ENCODE assay signal across 18 cellular contexts in the genomic region with DNA sequence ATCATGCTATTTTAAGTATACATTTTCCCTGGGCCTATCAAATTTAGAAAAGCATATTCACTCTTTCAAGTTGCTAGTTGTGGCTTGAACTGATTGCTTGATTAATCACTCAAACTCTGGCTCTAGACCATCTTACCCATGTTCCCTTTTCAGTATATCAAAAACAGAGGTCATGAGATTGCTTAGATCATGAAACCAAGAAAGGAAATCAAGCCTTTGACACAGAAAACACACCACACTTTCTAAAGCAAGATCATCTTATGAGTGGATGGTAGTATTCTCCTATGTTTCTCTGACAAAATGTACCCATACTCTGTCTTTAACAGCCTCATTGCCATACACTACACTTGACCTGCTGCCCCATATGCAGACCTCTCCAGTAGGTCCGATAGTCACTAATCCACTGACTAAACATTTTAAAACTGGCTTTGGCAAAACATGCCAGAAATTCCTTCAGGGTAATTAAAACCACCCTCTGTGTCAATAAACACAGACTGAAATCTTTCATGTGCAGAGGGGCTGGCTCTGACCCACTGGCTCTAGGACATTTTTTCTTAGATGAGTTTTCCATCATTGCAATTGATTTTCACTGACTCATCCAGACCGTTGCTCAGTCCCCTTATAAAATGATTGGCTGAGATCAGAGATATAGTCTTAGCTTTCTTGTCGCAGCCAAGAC. TPM values are rescaled to one million over a fixed set of nuclear protein-coding genes. Genes with fewer than 3 reads are reported as not detected.
A peak's percentile ranks its signal among the peaks of the same experiment; 100 is the strongest.
DNase-seq lines count a peak whose midpoint lies in the region; ATAC-seq, FAIRE-seq and TF ChIP-seq lines count a peak whose summit lies in the region.
"Had no signal": no experiment of that assay in that cellular context is flagged by ENCODE, and none has a peak within 500 bp of the region (broad histone marks: within the 10 kb centered on the region; RNA-seq: fewer than 3 reads in every experiment).

No MANE protein-coding gene starts in this region.

- H3K4me1 ChIP-seq in SK-N-SH (ENCODE audit: control insufficient read depth in 1 of 2, insufficient read depth in 2 of 2, low read depth in 1 of 2, low read length in 1 of 2) (no peaks in the 10 kb centered on the region; a peak in 1 of 4 replicates), hepatocyte (ENCODE audit: insufficient read depth) (no peaks in the 10 kb centered on the region), lower lobe of right lung (no peaks in the 10 kb centered on the region)
- H3K4me1 ChIP-seq: right atrium auricular region had no signal

- POLR2A ChIA-PET in SK-N-SH (lab: Yijun Ruan, JAX) = no interaction called here

- in situ Hi-C loops in brain microvascular endothelial cell (cut with HindIII; ENCODE audit: low pct_ligation_motif_present, low sequenced_read_pairs) = no loop called here

- no peak for DNase-seq in stimulated activated naive CD8-positive, alpha-beta T cell treated with anti-CD3 and anti-CD28 coated beads, Interleukin-15, amount 100 ng/mL, for 72 hours
- no peak for DNase-seq in stimulated activated naive CD8-positive, alpha-beta T cell treated with anti-CD3 and anti-CD28 coated beads, Interleukin-15, Interleukin-2, amounts not matched to agents 100 U/mL and 50 U/mL, for 24 hours
- DNase-seq in SK-N-SH (no peak), hepatocyte (ENCODE audit: low spot score) (no peak), urothelium cell line (ENCODE audit: low spot score) (peak; percentile 25), lower lobe of right lung (no peak), NCI-H526 treated with DMSO at 0.1 percent for 48 hours (lab: John Stamatoyannopoulos, UW) (no peak), brain microvascular endothelial cell (no peak)
- DNase-seq: ACHN; activated CD4-positive, alpha-beta T cell treated with anti-CD3 and anti-CD28 coated beads, Interleukin-2, amount 10 ng/mL, durations not matched to agents 24 days and 14 days; activated T-cell treated with anti-CD3 and anti-CD28 coated beads, Interleukin-2, amount 50 U/mL, for 48 hours; naive thymus-derived CD8-positive, alpha-beta T cell; SHP77 treated with DMSO at 0.1 percent for 48 hours; T-helper 9 cell; tibial artery had no signal

- peak overlapping the region; percentile 19; the same call in 1 of the 2 replicates for H3K4me2 ChIP-seq in SK-N-SH
- H3K4me2 ChIP-seq in hepatocyte = peak overlapping the region; percentile 27

- no peak for FAIRE-seq in urothelium cell line (lab: Jason Lieb, UNC)
- FAIRE-seq: colon, D721Med had no signal

- no peak for TF ChIP-seq CTCF in SK-N-SH (IDR thresholded peaks at IDR 0.05)
- no peak for TF ChIP-seq CTCF in hepatocyte (IDR thresholded peaks at IDR 0.05; ENCODE audit: poor library complexity)
- TF ChIP-seq CTCF in lower lobe of right lung (IDR thresholded peaks at IDR 0.05) = no peak
- no peak for TF ChIP-seq CTCF in brain microvascular endothelial cell (IDR thresholded peaks at IDR 0.05; ENCODE audit: low read depth, low read length, missing control alignments)

- H3F3A ChIP-seq in SK-N-SH (replicated peaks; ENCODE audit: insufficient read depth) = no peaks in the 10 kb centered on the region

- intact Hi-C loops in lower lobe of right lung (cut with DNase I) = no loop called here

- H3K9me3 ChIP-seq in SK-N-SH = no peaks in the 10 kb centered on the region
- no peaks in the 10 kb centered on the region for H3K9me3 ChIP-seq in hepatocyte (ENCODE audit: low read depth)
- no peaks in the 10 kb centered on the region for H3K9me3 ChIP-seq in lower lobe of right lung
- H3K9me3 ChIP-seq: right atrium auricular region, tibial artery had no signal

- 26% methylated on average over 3 of the region's 3 CpGs for WGBS in SK-N-SH (ENCODE audit: low lambda C conversion rate)
- 16% methylated on average over 3 of the region's 3 CpGs for WGBS in hepatocyte (ENCODE audit: low lambda C conversion rate, missing lambda C conversion rate)

- H3K27ac Mint-ChIP-seq in stimulated activated naive CD8-positive, alpha-beta T cell treated with anti-CD3 and anti-CD28 coated beads, Interleukin-15, amount 100 ng/mL, for 72 hours = no peak overlapping the region
- H3K27ac Mint-ChIP-seq: activated CD4-positive, alpha-beta T cell treated with anti-CD3 and anti-CD28 coated beads, Interleukin-2, amount 10 ng/mL, durations not matched to agents 24 days and 14 days had no signal

- H3K79me2 ChIP-seq in SK-N-SH (ENCODE audit: insufficient read depth) = no peaks in the 10 kb centered on the region
- no peaks in the 10 kb centered on the region for H3K79me2 ChIP-seq in hepatocyte

- H3K27me3 ChIP-seq in SK-N-SH (ENCODE audit: insufficient read depth) (no peaks in the 10 kb centered on the region), hepatocyte (no peaks in the 10 kb centered on the region), lower lobe of right lung (ENCODE audit: low read depth) (no peaks in the 10 kb centered on the region), brain microvascular endothelial cell (replicated peaks) (no peaks in the 10 kb centered on the region)
- H3K27me3 ChIP-seq: right atrium auricular region, tibial artery had no signal

- CTCF ChIA-PET in SK-N-SH (lab: Yijun Ruan, JAX) = no interaction called here

- peak overlapping the region; percentile 8 to 50; a peak in 2 of 4 replicates for H3K27ac ChIP-seq in SK-N-SH (ENCODE audit: low read depth in 2 of 2, low read length in 1 of 2)
- peak overlapping the region; percentile 37 for H3K27ac ChIP-seq in hepatocyte
- H3K27ac ChIP-seq in lower lobe of right lung = no peak overlapping the region
- H3K27ac ChIP-seq in brain microvascular endothelial cell = no peak overlapping the region
- H3K27ac ChIP-seq: right atrium auricular region, tibial artery had no signal

- H3K4me3 ChIP-seq in SK-N-SH (ENCODE audit: low read depth in 2 of 2, low read length in 1 of 2) (no peak overlapping the region), hepatocyte (no peak overlapping the region), lower lobe of right lung (no peak overlapping the region), brain microvascular endothelial cell (ENCODE audit: low read depth, low read length) (no peak overlapping the region)
- H3K4me3 ChIP-seq: right atrium auricular region, tibial artery had no signal

- H3K9ac ChIP-seq in SK-N-SH = no peak overlapping the region

- no peaks in the 10 kb centered on the region for H3K9me3 Mint-ChIP-seq in stimulated activated naive CD8-positive, alpha-beta T cell treated with anti-CD3 and anti-CD28 coated beads, Interleukin-15, amount 100 ng/mL, for 72 hours
- H3K9me3 Mint-ChIP-seq: activated CD4-positive, alpha-beta T cell treated with anti-CD3 and anti-CD28 coated beads, Interleukin-2, amount 10 ng/mL, durations not matched to agents 24 days and 14 days; naive thymus-derived CD8-positive, alpha-beta T cell had no signal

- H4K20me1 ChIP-seq in SK-N-SH (ENCODE audit: insufficient read depth) = no peaks in the 10 kb centered on the region
- H4K20me1 ChIP-seq in hepatocyte (ENCODE audit: insufficient read depth, poor library complexity, severe bottlenecking) = no peaks in the 10 kb centered on the region

- peak; percentile 40 for ATAC-seq in stimulated activated naive CD8-positive, alpha-beta T cell treated with anti-CD3 and anti-CD28 coated beads, Interleukin-15, amount 100 ng/mL, for 72 hours
- ATAC-seq in stimulated activated naive CD8-positive, alpha-beta T cell treated with anti-CD3 and anti-CD28 coated beads, Interleukin-15, Interleukin-2, amounts not matched to agents 100 U/mL and 50 U/mL, for 24 hours = no peak
- ATAC-seq in lower lobe of right lung = no peak
- ATAC-seq: naive thymus-derived CD8-positive, alpha-beta T cell had no signal

- H2AFZ ChIP-seq in SK-N-SH (ENCODE audit: low read depth) (no peak overlapping the region), hepatocyte (no peak overlapping the region)

- H3K4me1 Mint-ChIP-seq in stimulated activated naive CD8-positive, alpha-beta T cell treated with anti-CD3 and anti-CD28 coated beads, Interleukin-15, amount 100 ng/mL, for 72 hours = peaks cover 13% of the 10 kb centered on the region
- H3K4me1 Mint-ChIP-seq: activated CD4-positive, alpha-beta T cell treated with anti-CD3 and anti-CD28 coated beads, Interleukin-2, amount 10 ng/mL, durations not matched to agents 24 days and 14 days had no signal

- H3K36me3 ChIP-seq in SK-N-SH (replicated peaks in 1 of 2; ENCODE audit: control insufficient read depth in 1 of 2, insufficient read depth in 2 of 2, low read length in 1 of 2) (no peaks in the 10 kb centered on the region), hepatocyte (replicated peaks; ENCODE audit: insufficient read depth, low read depth) (no peaks in the 10 kb centered on the region), lower lobe of right lung (no peaks in the 10 kb centered on the region), brain microvascular endothelial cell (replicated peaks) (no peaks in the 10 kb centered on the region)
- H3K36me3 ChIP-seq: right atrium auricular region, tibial artery had no signal

- no peaks in the 10 kb centered on the region for H3K9me2 ChIP-seq in SK-N-SH
- H3K9me2 ChIP-seq in hepatocyte (replicated peaks; ENCODE audit: insufficient read depth) = no peaks in the 10 kb centered on the region

- H3K27me3 Mint-ChIP-seq in stimulated activated naive CD8-positive, alpha-beta T cell treated with anti-CD3 and anti-CD28 coated beads, Interleukin-15, amount 100 ng/mL, for 72 hours = no peaks in the 10 kb centered on the region
- H3K27me3 Mint-ChIP-seq: naive thymus-derived CD8-positive, alpha-beta T cell had no signal

- no peak overlapping the region for H3K4me3 Mint-ChIP-seq in stimulated activated naive CD8-positive, alpha-beta T cell treated with anti-CD3 and anti-CD28 coated beads, Interleukin-15, amount 100 ng/mL, for 72 hours
- H3K4me3 Mint-ChIP-seq: activated CD4-positive, alpha-beta T cell treated with anti-CD3 and anti-CD28 coated beads, Interleukin-2, amount 10 ng/mL, durations not matched to agents 24 days and 14 days; naive thymus-derived CD8-positive, alpha-beta T cell had no signal

- TF ChIP-seq RAD21 in SK-N-SH (IDR thresholded peaks at IDR 0.05; ENCODE audit: low read length) = no peak

- no peak for TF ChIP-seq EP300 in SK-N-SH (IDR thresholded peaks at IDR 0.05; ENCODE audit: borderline replicate concordance in 1 of 2, low read depth in 1 of 2, low read length in 1 of 2)

TF ChIP-seq in SK-N-SH, 30 proteins besides CTCF, POLR2A, EP300 and RAD21:
- TF ChIP-seq FOSL2 (IDR thresholded peaks at IDR 0.05; ENCODE audit: borderline replicate concordance, low read depth) (peak; percentile 41; the same call in 1 of the 2 replicates), ELF1 (IDR thresholded peaks at IDR 0.05) (no peak), NFIC (IDR thresholded peaks at IDR 0.05; ENCODE audit: borderline replicate concordance) (peak; percentile 37; the same call in 1 of the 2 replicates), TCF12 (IDR thresholded peaks at IDR 0.05) (peak; percentile 74), JUND (IDR thresholded peaks at IDR 0.05) (0 out of 2 replicates have a peak, but pooled peaks have one; percentile 8)

RNA-seq across cellular contexts. Expression of a gene that starts 18.2 kb away (rescaled TPM):
- polyA plus RNA-seq in SK-N-SH (2012; rRNA removed) (11.4 and 11.9 TPM in 2 replicates), hepatocyte (3.2 and 5.1 TPM in 2 replicates)
- 13.4 and 13.7 TPM in 2 replicates for polyA plus RNA-seq in SK-N-SH (2012; cell fraction: cytosol; rRNA removed)
- 5.4 and 8.3 TPM in 2 replicates for polyA plus RNA-seq in SK-N-SH (2012; cell fraction: nucleus; rRNA removed)
- total RNA-seq in hepatocyte (2.3 and 4.4 TPM in 2 replicates), lower lobe of right lung (0.95 TPM)
- total RNA-seq: activated CD4-positive, alpha-beta T cell treated with anti-CD3 and anti-CD28 coated beads, Interleukin-2, amount 10 ng/mL, durations not matched to agents 24 days and 14 days had no signal

Comparison
In these comparisons a context has a peak if more than half of its experiments do, and no peak if none do; other contexts are left out.
1. H3K27ac ChIP-seq: peak in SK-N-SH (2 of 2) and hepatocyte (single experiment); none in lower lobe of right lung (single experiment) and brain microvascular endothelial cell (single experiment).